ENCODE assay signal across 6 cellular contexts in genomic region chr17:75130059-75130631, GRCh38. TPM values are rescaled to one million over a fixed set of nuclear protein-coding genes. Genes with fewer than 3 reads are reported as not detected.
A peak's percentile ranks its signal among the peaks of the same experiment; 100 is the strongest.
DNase-seq lines count a peak whose midpoint lies in the region; ATAC-seq and TF ChIP-seq lines count a peak whose summit lies in the region.

No MANE protein-coding gene starts in this region.

- peaks cover 10% of the 10 kb centered on the region for H3K36me3 Mint-ChIP-seq in activated naive CD8-positive, alpha-beta T cell treated with anti-CD3 and anti-CD28 coated beads for 36 hours
- no peaks in the 10 kb centered on the region for H3K36me3 Mint-ChIP-seq in natural killer cell

- no peaks in the 10 kb centered on the region for H3K9me3 Mint-ChIP-seq in activated naive CD8-positive, alpha-beta T cell treated with anti-CD3 and anti-CD28 coated beads for 36 hours
- no peaks in the 10 kb centered on the region for H3K9me3 Mint-ChIP-seq in natural killer cell

- H3K4me3 Mint-ChIP-seq in activated naive CD8-positive, alpha-beta T cell treated with anti-CD3 and anti-CD28 coated beads for 36 hours, result peak overlapping the region; percentile 87
- peak overlapping the region; percentile 89 for H3K4me3 Mint-ChIP-seq in natural killer cell

- no peak for TF ChIP-seq CTCF in GM12875 (IDR thresholded peaks at IDR 0.05; ENCODE audit: borderline replicate concordance, insufficient read depth, low read depth, low read length)
- no peak for TF ChIP-seq CTCF in natural killer cell (IDR thresholded peaks at IDR 0.05)

- H3K4me3 ChIP-seq in GM12875 (ENCODE audit: low read depth, low read length), result peak overlapping the region; percentile 84

- peaks cover 21% of the 10 kb centered on the region for H3K4me1 Mint-ChIP-seq in activated naive CD8-positive, alpha-beta T cell treated with anti-CD3 and anti-CD28 coated beads for 36 hours
- peaks cover 17 to 26% of the 10 kb centered on the region in 2 donors for H3K4me1 Mint-ChIP-seq in natural killer cell

- ATAC-seq in natural killer cell (no peak), HG02852 (IDR thresholded peaks at IDR 0.05; ENCODE audit: unreplicated experiment) (no peak), HG03025 (IDR thresholded peaks at IDR 0.05; ENCODE audit: low FRiP score, unreplicated experiment) (no peak), HG02840 (IDR thresholded peaks at IDR 0.05; ENCODE audit: low FRiP score, unreplicated experiment) (no peak)

- no peak for DNase-seq in activated naive CD8-positive, alpha-beta T cell treated with anti-CD3 and anti-CD28 coated beads for 36 hours
- DNase-seq in natural killer cell, result no peak

- no peaks in the 10 kb centered on the region for H3K27me3 Mint-ChIP-seq in activated naive CD8-positive, alpha-beta T cell treated with anti-CD3 and anti-CD28 coated beads for 36 hours
- H3K27me3 Mint-ChIP-seq in natural killer cell (ENCODE audit: low read depth in 2 of 2), result no peaks in the 10 kb centered on the region

- intact Hi-C loops in natural killer cell (cut with micrococcal nuclease), result loop anchor here (2.0 to 5.0 kb wide), 2 partner anchors 15 to 42 kb away; no protein-coding TSS in a partner anchor

- H3K27ac Mint-ChIP-seq in activated naive CD8-positive, alpha-beta T cell treated with anti-CD3 and anti-CD28 coated beads for 36 hours, result peak overlapping the region; percentile 91
- peak overlapping the region; percentile 84 to 89 for H3K27ac Mint-ChIP-seq in natural killer cell

RNA-seq across cellular contexts. Expression of gene NT5C, which starts 1.4 kb away (rescaled TPM):
- 10 to 100 TPM; 71.2 to 74.8 TPM for total RNA-seq in activated naive CD8-positive, alpha-beta T cell treated with anti-CD3 and anti-CD28 coated beads for 36 hours
- total RNA-seq in natural killer cell, result 10 to 100 TPM; 58.1 to 67.4 (median 61.2) TPM

RNA-seq across cellular contexts. Expression of gene ARMC7, which starts 20.4 kb away (rescaled TPM):
- total RNA-seq in activated naive CD8-positive, alpha-beta T cell treated with anti-CD3 and anti-CD28 coated beads for 36 hours, result 1 to 10 TPM; 6.5 to 6.6 TPM
- 10 to 100 TPM in 2 of 3 donors, 1 to 10 TPM in 1; 9.3 to 18.6 (median 11.3) TPM for total RNA-seq in natural killer cell

RNA-seq across cellular contexts. Expression of gene JPT1, which starts 24.2 kb away (rescaled TPM):
- total RNA-seq in activated naive CD8-positive, alpha-beta T cell treated with anti-CD3 and anti-CD28 coated beads for 36 hours, result 100 to 1,000 TPM; 245 to 250 TPM
- 10 to 100 TPM; 45.0 to 54.8 (median 50.5) TPM for total RNA-seq in natural killer cell

RNA-seq across cellular contexts. Expression of gene SLC16A5, which starts 42.4 kb away (rescaled TPM):
- 1 to 10 TPM; 2.1 TPM for total RNA-seq in activated naive CD8-positive, alpha-beta T cell treated with anti-CD3 and anti-CD28 coated beads for 36 hours
- total RNA-seq in natural killer cell, result 10 to 100 TPM in 1 of 3 donors, 1 to 10 TPM in 2; 6.3 to 11.2 (median 10.0) TPM

RNA-seq across cellular contexts. Expression of gene SUMO2, which starts 52.6 kb away (rescaled TPM):
- total RNA-seq in activated naive CD8-positive, alpha-beta T cell treated with anti-CD3 and anti-CD28 coated beads for 36 hours, result 100 to 1,000 TPM; 623 to 655 TPM
- total RNA-seq in natural killer cell, result 100 to 1,000 TPM; 240 to 294 (median 250) TPM

Comparison
In these comparisons a context has a peak if more than half of its experiments do, and no peak if none do; other contexts are left out.
1. RNA of gene JPT1, which starts 24.2 kb away (total RNA-seq): 245 to 250 TPM in activated naive CD8-positive, alpha-beta T cell treated with anti-CD3 and anti-CD28 coated beads for 36 hours; 45.0 to 54.8 TPM in natural killer cell; every median in the first group is over 4 times any median in the second.